In genomic region chr1:164519426-164519825, GRCh38 we compare ENCODE assay signal across 25 cellular contexts. TPM values are rescaled to one million over a fixed set of nuclear protein-coding genes. Genes with fewer than 3 reads are reported as not detected.
"Had no signal": no experiment of that assay in that cellular context is flagged by ENCODE, and none has a peak within 500 bp of the region (broad histone marks: within the 10 kb centered on the region; RNA-seq: fewer than 3 reads in every experiment).

No MANE protein-coding gene starts in this region.

- H3K36me3 Mint-ChIP-seq: activated CD4-positive, alpha-beta memory T cell treated with anti-CD3 and anti-CD28 coated beads for 36 hours; activated naive CD8-positive, alpha-beta T cell; T-cell had no signal

- H3K4me3 Mint-ChIP-seq: activated B cell treated with CpG ODN at 0.5 μM for 24 hours; activated CD4-positive, alpha-beta memory T cell treated with anti-CD3 and anti-CD28 coated beads for 36 hours; activated CD4-positive, alpha-beta T cell treated with anti-CD3 and anti-CD28 coated beads, Interleukin-2, amount 10 ng/mL, durations not matched to agents 7 days and 5 days; activated naive CD4-positive, alpha-beta T cell treated with anti-CD3 and anti-CD28 coated beads for 36 hours; activated naive CD8-positive, alpha-beta T cell; activated T-helper 17 cell treated with anti-CD3 and anti-CD28 coated beads, Interleukin-2, amount 50 U/mL, for 72 hours; T-cell had no signal

- H3K4me1 Mint-ChIP-seq: activated B cell treated with CpG ODN at 0.5 μM for 24 hours; activated CD4-positive, alpha-beta T cell treated with anti-CD3 and anti-CD28 coated beads, Interleukin-2, amount 10 ng/mL, durations not matched to agents 7 days and 5 days; activated T-helper 17 cell treated with anti-CD3 and anti-CD28 coated beads, Interleukin-2, amount 50 U/mL, for 72 hours; T-cell had no signal

- H3K27me3 Mint-ChIP-seq: activated B cell treated with CpG ODN at 0.5 μM for 24 hours; activated CD4-positive, alpha-beta memory T cell treated with anti-CD3 and anti-CD28 coated beads for 36 hours; activated CD4-positive, alpha-beta T cell treated with anti-CD3 and anti-CD28 coated beads, Interleukin-2, amount 10 ng/mL, durations not matched to agents 7 days and 5 days; activated T-helper 17 cell treated with anti-CD3 and anti-CD28 coated beads, Interleukin-2, amount 50 U/mL, for 72 hours had no signal

- H3K4me3 ChIP-seq: SK-N-MC had no signal

- ATAC-seq: activated T-helper 17 cell treated with anti-CD3 and anti-CD28 coated beads, Interleukin-2, amount 50 U/mL, for 72 hours; T-cell had no signal

- H3K9me3 Mint-ChIP-seq: activated B cell treated with CpG ODN at 0.5 μM for 24 hours; activated CD4-positive, alpha-beta T cell treated with anti-CD3 and anti-CD28 coated beads, Interleukin-2, amount 10 ng/mL, durations not matched to agents 7 days and 5 days; activated naive CD4-positive, alpha-beta T cell treated with anti-CD3 and anti-CD28 coated beads for 36 hours had no signal

- DNase-seq: activated B cell treated with CpG ODN at 0.5 μM for 24 hours; activated CD4-positive, alpha-beta memory T cell treated with anti-CD3 and anti-CD28 coated beads for 36 hours; activated CD4-positive, alpha-beta T cell treated with anti-CD3 and anti-CD28 coated beads, Interleukin-2, amount 10 ng/mL, durations not matched to agents 7 days and 5 days; activated gamma-delta T cell; activated naive CD4-positive, alpha-beta T cell treated with anti-CD3 and anti-CD28 coated beads for 36 hours; activated T-cell treated with anti-CD3 and anti-CD28 coated beads for 4 hours; activated T-cell treated with anti-CD3 and anti-CD28 coated beads, Interleukin-2, amount 50 U/mL, for 48 hours; KBM-7; NCI-H1092; NCI-H1417 treated with DMSO at 0.1 percent for 48 hours; NCI-H1694; NCI-H2029; NCI-H345; NCI-H510A; NCI-H526 treated with DMSO at 0.1 percent for 48 hours; NCI-H82; SIG-M5; T-cell; T-helper 2 cell; T1000 had no signal

- H3K27ac Mint-ChIP-seq: activated B cell treated with CpG ODN at 0.5 μM for 24 hours; activated CD4-positive, alpha-beta memory T cell treated with anti-CD3 and anti-CD28 coated beads for 36 hours; activated CD4-positive, alpha-beta T cell treated with anti-CD3 and anti-CD28 coated beads, Interleukin-2, amount 10 ng/mL, durations not matched to agents 7 days and 5 days; activated naive CD4-positive, alpha-beta T cell treated with anti-CD3 and anti-CD28 coated beads for 36 hours; activated naive CD8-positive, alpha-beta T cell; activated T-helper 17 cell treated with anti-CD3 and anti-CD28 coated beads, Interleukin-2, amount 50 U/mL, for 72 hours; T-cell had no signal

RNA-seq across cellular contexts. Expression of gene PBX1, which starts 39.6 kb away (rescaled TPM):
- total RNA-seq: activated B cell treated with CpG ODN at 0.5 μM for 24 hours; activated CD8-positive, alpha-beta memory T cell treated with anti-CD3 and anti-CD28 coated beads for 36 hours; OCI-LY7 had no signal
